Comparison of ENCODE assay signal across 8 cellular contexts in the genomic region with DNA sequence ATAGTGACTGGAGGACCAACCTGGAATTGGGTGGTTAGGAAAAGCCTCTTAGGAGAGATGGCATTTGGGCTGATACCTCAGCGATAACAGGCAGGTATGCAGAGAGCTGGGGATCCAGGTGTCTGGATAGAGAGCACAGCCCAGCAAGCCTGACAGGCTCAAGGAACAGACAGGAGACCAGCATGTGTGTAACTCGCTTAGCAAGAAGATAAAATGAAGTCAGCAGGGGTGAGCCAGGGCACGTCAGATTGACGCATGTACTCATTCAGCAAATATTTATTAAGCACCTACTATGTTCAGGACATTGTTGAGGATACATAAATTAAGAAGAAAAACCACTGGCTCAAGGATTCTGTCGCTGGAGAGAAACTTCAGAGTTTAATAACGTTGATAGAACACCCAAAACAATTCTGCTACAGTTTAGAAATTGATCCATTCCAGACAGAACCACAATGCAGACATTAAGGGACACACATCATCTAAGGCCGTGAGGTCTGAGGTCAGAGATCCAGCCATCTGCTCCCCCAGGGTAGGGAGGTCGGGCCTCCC. TPM values are rescaled to one million over a fixed set of nuclear protein-coding genes. Genes with fewer than 3 reads are reported as not detected.
DNase-seq lines count a peak whose midpoint lies in the region; ATAC-seq and TF ChIP-seq lines count a peak whose summit lies in the region.

No MANE protein-coding gene starts in this region.

- no peak for TF ChIP-seq CTCF in A673 (conservative IDR thresholded peaks at IDR 0.05; ENCODE audit: low read depth, low read length)
- TF ChIP-seq CTCF in HFF-Myc (IDR thresholded peaks at IDR 0.05; ENCODE audit: low read depth, low read length, missing control alignments), result no peak
- TF ChIP-seq CTCF in brain (conservative IDR thresholded peaks at IDR 0.05), result no peak

- H3K4me3 ChIP-seq in A673 (ENCODE audit: low read depth, low read length, poor library complexity, severe bottlenecking) (peak overlapping the region; percentile 61), HFF-Myc (replicated peaks; ENCODE audit: low read depth, low read length) (peak overlapping the region; percentile 54)

- H3K27me3 Mint-ChIP-seq in brain (peaks cover 17% of the 10 kb centered on the region), memory B cell (no peaks in the 10 kb centered on the region)

- no peaks in the 10 kb centered on the region for H3K27me3 ChIP-seq in A673 (replicated peaks; ENCODE audit: insufficient read depth, low read depth, low read length, poor library complexity)

- H3K4me1 ChIP-seq in A673 (ENCODE audit: insufficient read depth, low read length, poor library complexity, severe bottlenecking), result no peaks in the 10 kb centered on the region

- no peaks in the 10 kb centered on the region for H3K36me3 Mint-ChIP-seq in brain
- H3K36me3 Mint-ChIP-seq in memory B cell, result peaks cover 6% of the 10 kb centered on the region

- CTCF ChIA-PET in A673 (lab: Charles Lee), result no interaction called here

- DNase-seq in A673 (ENCODE audit: low spot score) (no peak), HFF-Myc (ENCODE audit: extremely low read depth, low read depth) (no peak), memory B cell (ENCODE audit: low spot score in 2 of 2) (peak; percentile 37), ACHN (no peak), T-helper 9 cell (no peak), UCSD-AML1 (lab: John Stamatoyannopoulos, UW; ENCODE audit: unreplicated experiment) (no peak)
- DNase-seq in central memory CD4-positive, alpha-beta T cell, result no peak

- intact Hi-C loops in A673 (cut with micrococcal nuclease; ENCODE audit: unreplicated experiment), result no loop called here

- H3K4me3 Mint-ChIP-seq in brain, result peak overlapping the region; percentile 78 to 89 (median 83)
- peak overlapping the region; percentile 87 for H3K4me3 Mint-ChIP-seq in memory B cell

- H3K9me3 ChIP-seq in A673 (ENCODE audit: low read depth, low read length, poor library complexity, severe bottlenecking), result no peaks in the 10 kb centered on the region

- H3K36me3 ChIP-seq in A673 (ENCODE audit: insufficient read depth, low read length, poor library complexity, severe bottlenecking), result no peaks in the 10 kb centered on the region

- peak; percentile 7 for ATAC-seq in memory B cell (ENCODE audit: low read depth)

- H3K27ac Mint-ChIP-seq in brain (peak overlapping the region; percentile 80 to 93 (median 83)), memory B cell (no peak overlapping the region)

- in situ Hi-C loops in ACHN (cut with HindIII; ENCODE audit: low pct_ligation_motif_present, low pct_unique_long_range_greater_than_20kb, low sequenced_read_pairs), result no loop called here

- peaks cover 0 to 46% (median 8%) of the 10 kb centered on the region in 5 experiments for H3K9me3 Mint-ChIP-seq in brain
- H3K9me3 Mint-ChIP-seq in memory B cell, result peaks cover 3% of the 10 kb centered on the region

- TSS peak; percentile 73 for BruUV-seq in A673 (replicated peaks; lab: Mats Ljungman, UMichigan)

- peaks cover 23% of the 10 kb centered on the region for H3K4me1 Mint-ChIP-seq in brain
- peaks cover 58% of the 10 kb centered on the region for H3K4me1 Mint-ChIP-seq in memory B cell

- H3K27ac ChIP-seq in A673 (ENCODE audit: low read depth, low read length, poor library complexity, severe bottlenecking), result no peak overlapping the region

- POLR2A ChIA-PET in A673 (lab: Charles Lee; ENCODE audit: low non-redundant PET), result no interaction called here

RNA-seq across cellular contexts. Expression of gene DUSP22, which starts 1.1 kb away (rescaled TPM):
- total RNA-seq in A673 (2021), result 16.0 and 18.5 TPM in 2 replicates
- 68.7 TPM for polyA plus RNA-seq in brain (ENCODE audit: insufficient read depth, low read depth, low replicate concordance)

Comparison
In these comparisons a context has a peak if more than half of its experiments do, and no peak if none do; other contexts are left out.
1. DNase-seq: peak in memory B cell (2 of 2); none in A673 (single experiment), HFF-Myc (single experiment), ACHN (single experiment), T-helper 9 cell (single experiment), UCSD-AML1 (single experiment) and central memory CD4-positive, alpha-beta T cell (single experiment).